Comparison of ENCODE assay signal across 9 cellular contexts in genomic region chr19:7652061-7652641, GRCh38. TPM values are rescaled to one million over a fixed set of nuclear protein-coding genes. Genes with fewer than 3 reads are reported as not detected.
A peak's percentile ranks its signal among the peaks of the same experiment; 100 is the strongest.
DNase-seq lines count a peak whose midpoint lies in the region; ATAC-seq lines count a peak whose summit lies in the region.
"Had no signal": no experiment of that assay in that cellular context is flagged by ENCODE, and none has a peak within 500 bp of the region (broad histone marks: within the 10 kb centered on the region; RNA-seq: fewer than 3 reads in every experiment).

No MANE protein-coding gene starts in this region.

- no peaks in the 10 kb centered on the region for H3K79me1 ChIP-seq in mesendoderm (ENCODE audit: low read length)

- peak overlapping the region; percentile 45 to 84 (median 76) for H3K4me3 Mint-ChIP-seq in CD8-positive, alpha-beta memory T cell

- H2BK5ac ChIP-seq in mesendoderm (ENCODE audit: low read length) = no peak overlapping the region

- H3K23ac ChIP-seq in mesendoderm (ENCODE audit: low read length) = no peak overlapping the region

- H3K56ac ChIP-seq in mesendoderm (ENCODE audit: low read length) = peak overlapping the region; percentile 25

- peak overlapping the region; percentile 67 to 99 (median 96) for H3K27ac Mint-ChIP-seq in CD8-positive, alpha-beta memory T cell

- no peak overlapping the region for H3K9ac ChIP-seq in mesendoderm (ENCODE audit: low read length)

- H3K9me3 ChIP-seq in CD8-positive, alpha-beta memory T cell (ENCODE audit: low read length) = no peaks in the 10 kb centered on the region
- H3K9me3 ChIP-seq in effector memory CD4-positive, alpha-beta T cell (ENCODE audit: control insufficient read depth, low read length) = no peaks in the 10 kb centered on the region

- peak overlapping the region; percentile 11 for H3K4me2 ChIP-seq in mesendoderm (ENCODE audit: low read length)

- peak overlapping the region; percentile 39 for H4K5ac ChIP-seq in mesendoderm (ENCODE audit: low read length)

- no peaks in the 10 kb centered on the region for H3K79me2 ChIP-seq in mesendoderm (ENCODE audit: control insufficient read depth, insufficient read depth, low read length)

- no peaks in the 10 kb centered on the region for H3K9me3 Mint-ChIP-seq in CD8-positive, alpha-beta memory T cell

- H3K27me3 Mint-ChIP-seq in CD8-positive, alpha-beta memory T cell = peaks cover 0 to 5% of the 10 kb centered on the region in 2 donors

- no peak for ATAC-seq in GM21529 (IDR thresholded peaks at IDR 0.05; ENCODE audit: unreplicated experiment)

- no peaks in the 10 kb centered on the region for H3K36me3 ChIP-seq in CD8-positive, alpha-beta memory T cell (ENCODE audit: insufficient read depth, low read length)
- no peaks in the 10 kb centered on the region for H3K36me3 ChIP-seq in effector memory CD4-positive, alpha-beta T cell (ENCODE audit: control insufficient read depth, insufficient read depth, low read length)
- no peaks in the 10 kb centered on the region for H3K36me3 ChIP-seq in mesendoderm (ENCODE audit: control insufficient read depth, insufficient read depth, low read length)

- H3K4me1 Mint-ChIP-seq in CD8-positive, alpha-beta memory T cell = peaks cover 9 to 12% (median 11%) of the 10 kb centered on the region in 3 donors

- H3K4ac ChIP-seq in mesendoderm (ENCODE audit: low read depth, low read length) = no peak overlapping the region

- H3K27me3 ChIP-seq in CD8-positive, alpha-beta memory T cell (ENCODE audit: insufficient read depth, low read length, poor library complexity, severe bottlenecking) = no peaks in the 10 kb centered on the region
- H3K27me3 ChIP-seq in effector memory CD4-positive, alpha-beta T cell (replicated peaks; ENCODE audit: control insufficient read depth, insufficient read depth, low read length, poor library complexity, severe bottlenecking) = no peaks in the 10 kb centered on the region
- no peaks in the 10 kb centered on the region for H3K27me3 ChIP-seq in mesendoderm (ENCODE audit: insufficient read depth, low read length, poor library complexity)

- no peak overlapping the region for H3K18ac ChIP-seq in mesendoderm (ENCODE audit: low read length)

- H2BK15ac ChIP-seq in mesendoderm (replicated peaks; ENCODE audit: low read depth) = no peak overlapping the region

- H2AK5ac ChIP-seq in mesendoderm (ENCODE audit: low read length) = no peak overlapping the region

- peaks cover 0 to 7% (median 0%) of the 10 kb centered on the region in 3 donors for H3K36me3 Mint-ChIP-seq in CD8-positive, alpha-beta memory T cell

- peak; percentile 82 to 89 (median 85) for DNase-seq in CD8-positive, alpha-beta memory T cell
- peak; percentile 57 for DNase-seq in HT1080 (ENCODE audit: low read depth)
- peak; percentile 100 for DNase-seq in NOMO-1 treated with DMSO at 0.1 percent for 48 hours (lab: John Stamatoyannopoulos, UW; ENCODE audit: unreplicated experiment)
- DNase-seq in activated CD8-positive, alpha-beta memory T cell treated with anti-CD3 and anti-CD28 coated beads for 48 hours (ENCODE audit: low read depth in 2 of 3, low spot score in 2 of 3) = peak; percentile 62 to 92 (median 90)
- DNase-seq in effector memory CD4-positive, alpha-beta T cell = peak; percentile 78 to 87 (median 86)
- DNase-seq in mesendoderm = peak; percentile 89
- DNase-seq in stimulated activated CD8-positive, alpha-beta memory T cell treated with anti-CD3 and anti-CD28 coated beads, Interleukin-15, amount 100 ng/mL, for 1 hour (ENCODE audit: low read depth) = peak; percentile 76

- peak overlapping the region; percentile 39 for H3K27ac ChIP-seq in CD8-positive, alpha-beta memory T cell (ENCODE audit: low read depth, low read length)
- H3K27ac ChIP-seq in effector memory CD4-positive, alpha-beta T cell (ENCODE audit: insufficient read depth, low read length, poor library complexity, severe bottlenecking) = peak overlapping the region; percentile 48
- no peak overlapping the region for H3K27ac ChIP-seq in mesendoderm (ENCODE audit: low read depth, low read length)

- no peak overlapping the region for H2BK120ac ChIP-seq in mesendoderm (ENCODE audit: low read depth, low read length)

- no CpG with 5 or more reads among the region's 28 CpGs for WGBS in mesendoderm (ENCODE audit: extremely low coverage, insufficient coverage, low lambda C conversion rate)

- POLR2A ChIA-PET in CD8-positive, alpha-beta memory T cell (lab: Charles Lee) = no interaction called here

- CTCF ChIA-PET in CD8-positive, alpha-beta memory T cell (lab: Charles Lee) = interaction anchor here (0.7 to 6.4 kb wide), 9 partner anchors 10 to 148 kb away, joined by 3 to 33 read pairs (median 3); partner anchors contain the start of gene TRAPPC5

- H3K4me3 ChIP-seq in CD8-positive, alpha-beta memory T cell (ENCODE audit: low read length) = peak overlapping the region; percentile 73
- H3K4me3 ChIP-seq in effector memory CD4-positive, alpha-beta T cell (ENCODE audit: insufficient read depth, low read depth, low read length, poor library complexity, severe bottlenecking) = peak overlapping the region; percentile 35
- H3K4me3 ChIP-seq in mesendoderm (ENCODE audit: low read length) = no peak overlapping the region

- H4K8ac ChIP-seq in mesendoderm (ENCODE audit: low read depth, low read length) = no peak overlapping the region

- peaks cover 8% of the 10 kb centered on the region for H3K4me1 ChIP-seq in CD8-positive, alpha-beta memory T cell (ENCODE audit: insufficient read depth, low read length)
- H3K4me1 ChIP-seq in effector memory CD4-positive, alpha-beta T cell (ENCODE audit: control insufficient read depth, insufficient read depth, low read length, poor library complexity, severe bottlenecking) = peaks cover 4% of the 10 kb centered on the region
- no peaks in the 10 kb centered on the region for H3K4me1 ChIP-seq in mesendoderm (ENCODE audit: control insufficient read depth, low read depth, low read length)

RNA-seq across cellular contexts. Expression of gene STXBP2, which starts 15.2 kb away (rescaled TPM):
- 10 to 100 TPM; 80.1 to 80.5 TPM for total RNA-seq in CD8-positive, alpha-beta memory T cell
- 75.2 TPM for polyA plus RNA-seq in CD8-positive, alpha-beta memory T cell
- total RNA-seq in HT1080 (2014; rRNA removed; shearing (Covaris generic)) = 1.1 TPM in 1 of 2 replicates, not detected in the other
- 6.0 and 6.8 TPM in 2 replicates for polyA plus RNA-seq in HT1080 (2015; cell fraction: cytosol; rRNA removed)
- 11.6 and 13.8 TPM in 2 replicates for polyA plus RNA-seq in HT1080 (2015; cell fraction: nucleus; rRNA removed)
- 24.9 TPM for polyA plus RNA-seq in mesendoderm (2013, experiment 1 of 2)
- 26.5 TPM for polyA plus RNA-seq in mesendoderm (2013, experiment 2 of 2)

RNA-seq across cellular contexts. Expression of gene RETN, which starts 16.7 kb away (rescaled TPM):
- total RNA-seq in CD8-positive, alpha-beta memory T cell = not detected
- polyA plus RNA-seq in CD8-positive, alpha-beta memory T cell = 1.2 TPM
- not detected in 2 replicates for total RNA-seq in HT1080 (2014; rRNA removed; shearing (Covaris generic))
- not detected in 2 replicates for polyA plus RNA-seq in HT1080 (2015; cell fraction: cytosol; rRNA removed)
- polyA plus RNA-seq in HT1080 (2015; cell fraction: nucleus; rRNA removed) = not detected in 2 replicates
- not detected for polyA plus RNA-seq in mesendoderm (2013, experiment 1 of 2)
- not detected for polyA plus RNA-seq in mesendoderm (2013, experiment 2 of 2)
- total RNA-seq: T-helper 1 cell treated with Interleukin-12 subunit alpha and Interleukin-12 subunit beta and Interleukin-4 antibody, amounts not matched to agents 30 ng/mL and 1 ng/mL, for 36 hours had no signal

RNA-seq across cellular contexts. Expression of gene PCP2, which starts 18.6 kb away (rescaled TPM):
- under 1 TPM; 0.48 to 0.91 TPM for total RNA-seq in CD8-positive, alpha-beta memory T cell
- not detected for polyA plus RNA-seq in CD8-positive, alpha-beta memory T cell
- not detected in 2 replicates for total RNA-seq in HT1080 (2014; rRNA removed; shearing (Covaris generic))
- not detected in 2 replicates for polyA plus RNA-seq in HT1080 (2015; cell fraction: cytosol; rRNA removed)
- not detected in 2 replicates for polyA plus RNA-seq in HT1080 (2015; cell fraction: nucleus; rRNA removed)
- polyA plus RNA-seq in mesendoderm (2013, experiment 1 of 2) = not detected
- not detected for polyA plus RNA-seq in mesendoderm (2013, experiment 2 of 2)

RNA-seq across cellular contexts. Expression of gene PET100, which starts 22.6 kb away (rescaled TPM):
- total RNA-seq in CD8-positive, alpha-beta memory T cell = 100 to 1,000 TPM; 110 TPM
- polyA plus RNA-seq in CD8-positive, alpha-beta memory T cell = 297 TPM
- 18.5 and 52.8 TPM in 2 replicates for total RNA-seq in HT1080 (2014; rRNA removed; shearing (Covaris generic))
- polyA plus RNA-seq in HT1080 (2015; cell fraction: cytosol; rRNA removed) = 7.0 and 34.2 TPM in 2 replicates
- 13.2 and 17.2 TPM in 2 replicates for polyA plus RNA-seq in HT1080 (2015; cell fraction: nucleus; rRNA removed)
- 401 TPM for polyA plus RNA-seq in mesendoderm (2013, experiment 1 of 2)
- 400 TPM for polyA plus RNA-seq in mesendoderm (2013, experiment 2 of 2)

RNA-seq across cellular contexts. Expression of gene XAB2, which starts 22.8 kb away (rescaled TPM):
- 10 to 100 TPM; 46.0 to 47.6 TPM for total RNA-seq in CD8-positive, alpha-beta memory T cell
- polyA plus RNA-seq in CD8-positive, alpha-beta memory T cell = 8.8 TPM
- 58.0 and 68.8 TPM in 2 replicates for total RNA-seq in HT1080 (2014; rRNA removed; shearing (Covaris generic))
- 41.5 and 42.8 TPM in 2 replicates for polyA plus RNA-seq in HT1080 (2015; cell fraction: cytosol; rRNA removed)
- 98.4 and 106 TPM in 2 replicates for polyA plus RNA-seq in HT1080 (2015; cell fraction: nucleus; rRNA removed)
- 21.0 TPM for polyA plus RNA-seq in mesendoderm (2013, experiment 1 of 2)
- 20.3 TPM for polyA plus RNA-seq in mesendoderm (2013, experiment 2 of 2)

Comparison
In these comparisons a context has a peak if more than half of its experiments do, and no peak if none do; other contexts are left out.
1. RNA of gene STXBP2, which starts 15.2 kb away (total RNA-seq): 80.1 to 80.5 TPM in CD8-positive, alpha-beta memory T cell; 1.1 TPM in HT1080; every median in the first group is over 10 times any median in the second.
2. Peak in every context shown above with its lines, with median percentiles within 50 percentile points of each other: DNase-seq.